Comparison of ENCODE assay signal across 8 cellular contexts in genomic region chr2:74529357-74530238, GRCh38. TPM values are rescaled to one million over a fixed set of nuclear protein-coding genes. Genes with fewer than 3 reads are reported as not detected.
DNase-seq lines count a peak whose midpoint lies in the region; ATAC-seq and TF ChIP-seq lines count a peak whose summit lies in the region.

Gene AUP1 (minus strand): TSS chr2:74529706. CDS start chr2:74529629, 77 bp downstream.
Gene HTRA2 (plus strand): TSS chr2:74529933. CDS start chr2:74530007, 74 bp downstream.

- H3K27ac ChIP-seq in C4-2B, result peak within 1 kb of the TSS; percentile 94
- H3K27ac ChIP-seq in liver (ENCODE audit: low read depth in 1 of 2, low read length in 2 of 2), result peak within 1 kb of the TSS; percentile 80 to 85

- peak; percentile 82 for ATAC-seq in GM19395 (IDR thresholded peaks at IDR 0.05; ENCODE audit: unreplicated experiment)
- peak; percentile 64 for ATAC-seq in HG03565 (IDR thresholded peaks at IDR 0.05; ENCODE audit: unreplicated experiment)

- H3K9ac ChIP-seq in liver (ENCODE audit: low read depth in 1 of 2, low read length in 2 of 2), result peak within 1 kb of the TSS; percentile 74 to 86

- peaks cover 8 to 26% (median 19%) of the 10 kb centered on the region in 4 donors for H3K4me1 ChIP-seq in liver (ENCODE audit: control insufficient read depth in 4 of 4, insufficient read depth in 4 of 4, low read length in 3 of 4)

- DNase-seq in NCI-H82 (lab: John Stamatoyannopoulos, UW), result peak; percentile 100
- peak; percentile 94 to 96 for DNase-seq in activated CD4-positive, alpha-beta T cell treated with anti-CD3 and anti-CD28 coated beads, Interleukin-2, amount 50 U/mL, for 48 hours
- DNase-seq in dermis microvascular lymphatic vessel endothelial cell (ENCODE audit: low read depth in 2 of 2), result peak; percentile 92 to 96
- DNase-seq in stimulated activated CD4-positive, alpha-beta T cell treated with anti-CD3 and anti-CD28 coated beads, Interleukin-4, amount 100 ng/mL, for 24 hours, result peak; percentile 94

- no peaks in the 10 kb centered on the region for H3K27me3 ChIP-seq in liver (ENCODE audit: control insufficient read depth in 4 of 4, insufficient read depth in 4 of 4, low read length in 3 of 4)

- H3K9me3 ChIP-seq in liver (ENCODE audit: control insufficient read depth in 4 of 4, low read length in 3 of 4), result no peaks in the 10 kb centered on the region

- H3K36me3 ChIP-seq in liver (ENCODE audit: control insufficient read depth in 4 of 4, insufficient read depth in 3 of 4, low read depth in 1 of 4, low read length in 3 of 4), result peaks cover 9 to 26% (median 17%) of the 10 kb centered on the region in 4 donors

- TF ChIP-seq RAD21 in liver (IDR thresholded peaks at IDR 0.05), result peak; percentile 67 to 68

- WGBS in liver, result under 1% methylated on average over 87 of the region's 87 CpGs

- TF ChIP-seq CTCF in C4-2B (conservative IDR thresholded peaks at IDR 0.05) (no peak), liver (IDR thresholded peaks at IDR 0.05; ENCODE audit: low read depth, low read length, missing input control) (no peak)

- peak within 1 kb of the TSS; percentile 67 to 100 (median 97) for H3K4me3 ChIP-seq in liver (ENCODE audit: low read depth in 1 of 3, low read length in 3 of 3)

TF ChIP-seq in liver, 16 proteins besides CTCF, POLR2A, EP300 and RAD21:
- TF ChIP-seq GABPA (IDR thresholded peaks at IDR 0.05 in 1 of 2, conservative IDR thresholded peaks at IDR 0.05 in 1 of 2) (peak; percentile 67 to 96), ATF3 (IDR thresholded peaks at IDR 0.05) (no peak), JUND (IDR thresholded peaks at IDR 0.05) (peak; percentile 62 to 72), ZBTB33 (IDR thresholded peaks at IDR 0.05) (peak; percentile 97), RXRA (IDR thresholded peaks at IDR 0.05) (peak; percentile 72 to 87), TAF1 (conservative IDR thresholded peaks at IDR 0.05) (peak; percentile 46), HNF4G (IDR thresholded peaks at IDR 0.05) (no peak), REST (IDR thresholded peaks at IDR 0.05) (peak; percentile 87), YY1 (IDR thresholded peaks at IDR 0.05) (peak; percentile 99), NR2F2 (IDR thresholded peaks at IDR 0.05) (peak; percentile 73), FOXA1 (IDR thresholded peaks at IDR 0.05) (peak; percentile 76), HNF4A (conservative IDR thresholded peaks at IDR 0.05) (peak; percentile 69 to 82), FOXA2 (IDR thresholded peaks at IDR 0.05) (no peak), MAX (IDR thresholded peaks at IDR 0.05) (peak; percentile 93), SP1 (IDR thresholded peaks at IDR 0.05) (peak; percentile 94), EGR1 (IDR thresholded peaks at IDR 0.05; ENCODE audit: low read depth in 2 of 2) (peak; percentile 49 to 65)

RNA-seq across cellular contexts. Expression of gene AUP1, which starts in this region (rescaled TPM):
- total RNA-seq in dermis microvascular lymphatic vessel endothelial cell (84.3 and 113 TPM in 2 replicates), liver (100 to 1,000 TPM in 1 of 2 donors, 10 to 100 TPM in 1; 62.6 to 126 TPM)
- polyA plus RNA-seq in liver, result 100 to 1,000 TPM in 1 of 2 donors, 10 to 100 TPM in 1; 96.4 to 122 TPM

RNA-seq across cellular contexts. Expression of gene HTRA2, which starts in this region (rescaled TPM):
- total RNA-seq in dermis microvascular lymphatic vessel endothelial cell (40.3 and 51.7 TPM in 2 replicates), liver (10 to 100 TPM; 18.7 to 81.8 TPM)
- polyA plus RNA-seq in liver, result 10 to 100 TPM; 13.3 to 18.2 TPM

Comparison
In these comparisons a context has a peak if more than half of its experiments do, and no peak if none do; other contexts are left out.
1. Peak in every context shown above with its lines: DNase-seq, ATAC-seq, H3K4me3 ChIP-seq and H3K27ac ChIP-seq.